9 cellular contexts compared by ENCODE assay signal in the genomic region with DNA sequence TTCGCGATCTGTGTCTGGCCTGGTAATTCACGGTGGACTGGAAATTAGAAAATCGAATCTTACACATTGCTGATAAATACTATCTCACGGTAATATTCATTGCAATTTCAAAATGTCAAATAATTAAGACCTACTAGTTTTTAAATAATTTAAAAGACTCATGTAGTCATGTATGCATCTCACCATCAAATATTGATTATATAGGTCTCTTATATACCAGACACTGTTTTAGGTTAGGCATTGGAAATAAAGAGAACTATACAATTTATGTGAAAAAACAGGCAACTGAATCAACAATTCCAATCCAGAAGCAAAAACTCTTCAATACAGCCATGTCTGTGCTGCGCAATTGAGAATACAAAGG. TPM values are rescaled to one million over a fixed set of nuclear protein-coding genes. Genes with fewer than 3 reads are reported as not detected.
A peak's percentile ranks its signal among the peaks of the same experiment; 100 is the strongest.
DNase-seq lines count a peak whose midpoint lies in the region; ATAC-seq and TF ChIP-seq lines count a peak whose summit lies in the region.
"Had no signal": no experiment of that assay in that cellular context is flagged by ENCODE, and none has a peak within 500 bp of the region (broad histone marks: within the 10 kb centered on the region; RNA-seq: fewer than 3 reads in every experiment).

No MANE protein-coding gene starts in this region.

- H3K27ac ChIP-seq in CD8-positive, alpha-beta T cell (ENCODE audit: low read depth, low read length), result no peak overlapping the region
- no peak overlapping the region for H3K27ac ChIP-seq in effector memory CD4-positive, alpha-beta T cell (ENCODE audit: insufficient read depth, low read length, poor library complexity, severe bottlenecking)
- H3K27ac ChIP-seq in osteoblast (ENCODE audit: low read depth, low read length), result no peak overlapping the region

- H3K9me2 ChIP-seq in Loucy (replicated peaks; ENCODE audit: low read depth, low read length), result no peaks in the 10 kb centered on the region

- no peak for DNase-seq in CD8-positive, alpha-beta T cell
- DNase-seq in effector memory CD4-positive, alpha-beta T cell, result no peak
- no peak for DNase-seq in osteoblast (ENCODE audit: insufficient read length, low spot score, missing footprints)
- no peak for DNase-seq in GM10266 (ENCODE audit: extremely low spot score)
- DNase-seq in NCI-H2227 treated with DMSO at 0.1 percent for 48 hours (lab: John Stamatoyannopoulos, UW), result no peak

- H3K27me3 Mint-ChIP-seq in CD8-positive, alpha-beta T cell (ENCODE audit: low read depth), result peaks cover 6% of the 10 kb centered on the region

- H3K9me3 ChIP-seq in CD8-positive, alpha-beta T cell (ENCODE audit: low read length), result no peaks in the 10 kb centered on the region
- no peaks in the 10 kb centered on the region for H3K9me3 ChIP-seq in Loucy (ENCODE audit: insufficient read depth, low read depth, low read length)
- H3K9me3 ChIP-seq in effector memory CD4-positive, alpha-beta T cell (ENCODE audit: control insufficient read depth, low read length), result no peaks in the 10 kb centered on the region
- no peaks in the 10 kb centered on the region for H3K9me3 ChIP-seq in osteoblast (ENCODE audit: low read depth, low read length)

- H4K20me1 ChIP-seq in Loucy (ENCODE audit: insufficient read depth, low read length, poor library complexity, severe bottlenecking) (no peaks in the 10 kb centered on the region), osteoblast (ENCODE audit: insufficient read depth, low read length) (no peaks in the 10 kb centered on the region)

- H3K27me3 ChIP-seq in CD8-positive, alpha-beta T cell (ENCODE audit: insufficient read depth, low read length), result no peaks in the 10 kb centered on the region
- H3K27me3 ChIP-seq in Loucy (ENCODE audit: insufficient read depth, low read length, poor library complexity, severe bottlenecking) (no peaks in the 10 kb centered on the region), osteoblast (ENCODE audit: insufficient read depth, low read length) (no peaks in the 10 kb centered on the region)
- no peaks in the 10 kb centered on the region for H3K27me3 ChIP-seq in effector memory CD4-positive, alpha-beta T cell (replicated peaks; ENCODE audit: control insufficient read depth, insufficient read depth, low read length, poor library complexity, severe bottlenecking)

- H3K4me2 ChIP-seq in Loucy (ENCODE audit: low read depth, low read length, poor library complexity, severe bottlenecking) (peak overlapping the region; percentile 83), osteoblast (ENCODE audit: insufficient read depth, low read length) (peak overlapping the region; percentile 84)

- no peaks in the 10 kb centered on the region for H3K9me3 Mint-ChIP-seq in CD8-positive, alpha-beta T cell

- TF ChIP-seq CTCF in CD8-positive, alpha-beta T cell (IDR thresholded peaks at IDR 0.05), result peak; percentile 25
- TF ChIP-seq CTCF in Loucy (conservative IDR thresholded peaks at IDR 0.05; ENCODE audit: low read length) (no peak), osteoblast (IDR thresholded peaks at IDR 0.05; ENCODE audit: extremely low read depth, low read depth, low read length) (no peak), GM10266 (IDR thresholded peaks at IDR 0.05; ENCODE audit: control insufficient read depth, insufficient read depth, low read depth, missing control alignments) (no peak)

- H3K4me1 Mint-ChIP-seq in CD8-positive, alpha-beta T cell (ENCODE audit: low read depth), result peaks cover 11% of the 10 kb centered on the region

- intact Hi-C loops in CD8-positive, alpha-beta T cell (cut with DNase I, micrococcal nuclease), result loop anchor here (1.0 to 2.0 kb wide), 4 partner anchors 73 to 199 kb away; a partner anchor contains a TSS

- no peak for ATAC-seq in CD8-positive, alpha-beta T cell
- no peak for ATAC-seq in GM18907 (IDR thresholded peaks at IDR 0.05; ENCODE audit: unreplicated experiment)
- no peak for ATAC-seq in GM21529 (IDR thresholded peaks at IDR 0.05; ENCODE audit: unreplicated experiment)

- no peaks in the 10 kb centered on the region for H3K79me2 ChIP-seq in Loucy (ENCODE audit: insufficient read depth, low read length)
- no peaks in the 10 kb centered on the region for H3K79me2 ChIP-seq in osteoblast (ENCODE audit: insufficient read depth, low read length)

- H3F3A ChIP-seq in Loucy (ENCODE audit: low read depth), result no peaks in the 10 kb centered on the region

- H3K27ac Mint-ChIP-seq in CD8-positive, alpha-beta T cell, result no peak overlapping the region

- no peaks in the 10 kb centered on the region for H3K36me3 Mint-ChIP-seq in CD8-positive, alpha-beta T cell

- CTCF ChIA-PET in CD8-positive, alpha-beta T cell (lab: Charles Lee), result interaction anchor here (0.9 to 7.4 kb wide), 20 partner anchors 9 to 231 kb away, joined by 3 to 133 read pairs (median 6); a partner anchor contains a TSS

- H3K4me3 Mint-ChIP-seq in CD8-positive, alpha-beta T cell, result peak overlapping the region; percentile 81

- H3K4me3 ChIP-seq in CD8-positive, alpha-beta T cell (ENCODE audit: low read depth, low read length), result peak overlapping the region; percentile 59
- H3K4me3 ChIP-seq in Loucy (ENCODE audit: low read length, poor library complexity, severe bottlenecking) (no peak overlapping the region), osteoblast (ENCODE audit: insufficient read depth, low read length) (no peak overlapping the region)
- peak overlapping the region; percentile 46 for H3K4me3 ChIP-seq in effector memory CD4-positive, alpha-beta T cell (ENCODE audit: insufficient read depth, low read depth, low read length, poor library complexity, severe bottlenecking)

- no peaks in the 10 kb centered on the region for H3K36me3 ChIP-seq in CD8-positive, alpha-beta T cell (ENCODE audit: insufficient read depth, low read length)
- H3K36me3 ChIP-seq in Loucy (ENCODE audit: insufficient read depth, low read length) (no peaks in the 10 kb centered on the region), osteoblast (ENCODE audit: insufficient read depth, low read length) (no peaks in the 10 kb centered on the region)
- no peaks in the 10 kb centered on the region for H3K36me3 ChIP-seq in effector memory CD4-positive, alpha-beta T cell (ENCODE audit: control insufficient read depth, insufficient read depth, low read length)

- no peak overlapping the region for H3K9ac ChIP-seq in Loucy (ENCODE audit: low read depth, low read length, poor library complexity, severe bottlenecking)

- POLR2A ChIA-PET in CD8-positive, alpha-beta T cell (lab: Charles Lee), result no interaction called here

- H2AFZ ChIP-seq in Loucy (ENCODE audit: low read length) (no peak overlapping the region), osteoblast (ENCODE audit: low read length) (no peak overlapping the region)

- peaks cover 5% of the 10 kb centered on the region for H3K4me1 ChIP-seq in CD8-positive, alpha-beta T cell (ENCODE audit: insufficient read depth, low read length)
- H3K4me1 ChIP-seq in Loucy (ENCODE audit: insufficient read depth, low read length, poor library complexity, severe bottlenecking) (peaks cover 18% of the 10 kb centered on the region), osteoblast (ENCODE audit: insufficient read depth, low read length) (no peaks in the 10 kb centered on the region)
- no peaks in the 10 kb centered on the region for H3K4me1 ChIP-seq in effector memory CD4-positive, alpha-beta T cell (ENCODE audit: control insufficient read depth, insufficient read depth, low read length, poor library complexity, severe bottlenecking)

RNA-seq across cellular contexts. Expression of a gene that starts 7.5 kb away (rescaled TPM):
- total RNA-seq in CD8-positive, alpha-beta T cell, result not detected
- not detected in 2 replicates for total RNA-seq in osteoblast
- total RNA-seq: T-helper 1 cell treated with Interleukin-12 subunit alpha and Interleukin-12 subunit beta and Interleukin-4 antibody, amounts not matched to agents 30 ng/mL and 1 ng/mL, for 36 hours had no signal

RNA-seq across cellular contexts. Expression of a gene that starts 41.5 kb away (rescaled TPM):
- total RNA-seq in CD8-positive, alpha-beta T cell, result not detected
- not detected in 2 replicates for total RNA-seq in osteoblast
- total RNA-seq: T-helper 1 cell treated with Interleukin-12 subunit alpha and Interleukin-12 subunit beta and Interleukin-4 antibody, amounts not matched to agents 30 ng/mL and 1 ng/mL, for 36 hours had no signal

Comparison
In these comparisons a context has a peak if more than half of its experiments do, and no peak if none do; other contexts are left out.
1. H3K4me3 ChIP-seq: peak in CD8-positive, alpha-beta T cell (single experiment) and effector memory CD4-positive, alpha-beta T cell (single experiment); none in Loucy (single experiment) and osteoblast (single experiment).